12 cellular contexts compared by ENCODE assay signal in genomic region chr18:45521777-45522176, GRCh38.
DNase-seq lines count a peak whose midpoint lies in the region; ATAC-seq and TF ChIP-seq lines count a peak whose summit lies in the region.
"Had no signal": no experiment of that assay in that cellular context is flagged by ENCODE, and none has a peak within 500 bp of the region (broad histone marks: within the 10 kb centered on the region; RNA-seq: fewer than 3 reads in every experiment).

No MANE protein-coding gene starts in this region.

- H3K9me3 Mint-ChIP-seq in activated CD4-positive, alpha-beta T cell treated with anti-CD3 and anti-CD28 coated beads for 36 hours (ENCODE audit: low read depth) = no peaks in the 10 kb centered on the region
- peaks cover 3% of the 10 kb centered on the region for H3K9me3 Mint-ChIP-seq in activated T-helper 17 cell treated with anti-CD3 and anti-CD28 coated beads, Interleukin-2, amount 50 U/mL, for 72 hours
- H3K9me3 Mint-ChIP-seq: activated naive CD8-positive, alpha-beta T cell treated with anti-CD3 and anti-CD28 coated beads, Interleukin-2, amount 50 U/mL, for 24 hours; T-helper 1 cell treated with Interleukin-12 subunit alpha and Interleukin-12 subunit beta and Interleukin-4 antibody, amounts not matched to agents 30 μg/mL and 1 μg/mL, for 36 hours had no signal

- no peaks in the 10 kb centered on the region for H3K36me3 Mint-ChIP-seq in activated CD4-positive, alpha-beta T cell treated with anti-CD3 and anti-CD28 coated beads for 36 hours (ENCODE audit: low read depth)
- no peaks in the 10 kb centered on the region for H3K36me3 Mint-ChIP-seq in activated T-helper 17 cell treated with anti-CD3 and anti-CD28 coated beads, Interleukin-2, amount 50 U/mL, for 72 hours (ENCODE audit: low read depth)

- no peak overlapping the region for H3K4me3 ChIP-seq in stomach

- no peaks in the 10 kb centered on the region for H3K36me3 ChIP-seq in stomach

- no peak for TF ChIP-seq EP300 in stomach (IDR thresholded peaks at IDR 0.05)

- no peak for TF ChIP-seq POLR2A in stomach (IDR thresholded peaks at IDR 0.05)

- no peaks in the 10 kb centered on the region for H3K4me1 Mint-ChIP-seq in activated CD4-positive, alpha-beta T cell treated with anti-CD3 and anti-CD28 coated beads for 36 hours
- H3K4me1 Mint-ChIP-seq in activated T-helper 17 cell treated with anti-CD3 and anti-CD28 coated beads, Interleukin-2, amount 50 U/mL, for 72 hours = no peaks in the 10 kb centered on the region
- H3K4me1 Mint-ChIP-seq: activated naive CD8-positive, alpha-beta T cell treated with anti-CD3 and anti-CD28 coated beads, Interleukin-2, amount 50 U/mL, for 24 hours had no signal

- ATAC-seq in activated CD4-positive, alpha-beta T cell treated with anti-CD3 and anti-CD28 coated beads for 36 hours = no peak
- peak; percentile 31 for ATAC-seq in activated T-helper 17 cell treated with anti-CD3 and anti-CD28 coated beads, Interleukin-2, amount 50 U/mL, for 72 hours (replicated peaks)
- ATAC-seq in foreskin keratinocyte = peak; percentile 35
- ATAC-seq: activated naive CD8-positive, alpha-beta T cell treated with anti-CD3 and anti-CD28 coated beads, Interleukin-2, amount 50 U/mL, for 24 hours had no signal

- peaks cover 9% of the 10 kb centered on the region for H3K27me3 Mint-ChIP-seq in activated CD4-positive, alpha-beta T cell treated with anti-CD3 and anti-CD28 coated beads for 36 hours
- H3K27me3 Mint-ChIP-seq in activated T-helper 17 cell treated with anti-CD3 and anti-CD28 coated beads, Interleukin-2, amount 50 U/mL, for 72 hours = peaks cover 22% of the 10 kb centered on the region

- peak; percentile 12 for DNase-seq in activated CD4-positive, alpha-beta T cell treated with anti-CD3 and anti-CD28 coated beads for 36 hours
- DNase-seq in activated CD4-positive, alpha-beta T cell treated with anti-CD3 and anti-CD28 coated beads, Interleukin-2, amount 50 U/mL, for 4 hours = no peak
- DNase-seq in foreskin keratinocyte (peak; percentile 24 to 44), stomach (no peak), NCI-H82 treated with DMSO at 0.1 percent for 48 hours (lab: John Stamatoyannopoulos, UW; ENCODE audit: unreplicated experiment) (no peak), DMS79 treated with DMSO at 0.1 percent for 48 hours (lab: John Stamatoyannopoulos, UW) (no peak), ureter (ENCODE audit: low spot score) (no peak)
- DNase-seq: activated naive CD8-positive, alpha-beta T cell treated with anti-CD3 and anti-CD28 coated beads, Interleukin-2, amount 50 U/mL, for 24 hours; NCI-H1694 had no signal

- intact Hi-C loops in activated CD4-positive, alpha-beta T cell treated with anti-CD3 and anti-CD28 coated beads for 36 hours (cut with DNase I, micrococcal nuclease) = no loop called here
- intact Hi-C loops in stomach (cut with DNase I; ENCODE audit: low total_unique reads) = no loop called here

- H3K27ac ChIP-seq in foreskin keratinocyte (no peak overlapping the region), stomach (peak overlapping the region in 4 of 5 donors; percentile 1 to 64 (median 42))
- H3K27ac ChIP-seq: 22Rv1 had no signal

- H3K4me1 ChIP-seq in foreskin keratinocyte (no peaks in the 10 kb centered on the region), stomach (peaks cover 0 to 6% (median 3%) of the 10 kb centered on the region in 4 donors)

- CTCF ChIA-PET in activated CD4-positive, alpha-beta T cell treated with anti-CD3 and anti-CD28 coated beads for 36 hours (lab: Charles Lee) = no interaction called here

- POLR2A ChIA-PET in activated CD4-positive, alpha-beta T cell treated with anti-CD3 and anti-CD28 coated beads for 36 hours (lab: Charles Lee) = no interaction called here

- no peak overlapping the region for H3K4me3 Mint-ChIP-seq in activated CD4-positive, alpha-beta T cell treated with anti-CD3 and anti-CD28 coated beads for 36 hours
- no peak overlapping the region for H3K4me3 Mint-ChIP-seq in activated T-helper 17 cell treated with anti-CD3 and anti-CD28 coated beads, Interleukin-2, amount 50 U/mL, for 72 hours
- H3K4me3 Mint-ChIP-seq: activated naive CD8-positive, alpha-beta T cell treated with anti-CD3 and anti-CD28 coated beads, Interleukin-2, amount 50 U/mL, for 24 hours; T-helper 1 cell treated with Interleukin-12 subunit alpha and Interleukin-12 subunit beta and Interleukin-4 antibody, amounts not matched to agents 30 μg/mL and 1 μg/mL, for 36 hours had no signal

- no peak for TF ChIP-seq CTCF in foreskin keratinocyte (conservative IDR thresholded peaks at IDR 0.05)
- no peak for TF ChIP-seq CTCF in stomach (IDR thresholded peaks at IDR 0.05)

- peaks cover 5% of the 10 kb centered on the region for H3K27me3 ChIP-seq in foreskin keratinocyte
- H3K27me3 ChIP-seq in stomach = no peaks in the 10 kb centered on the region

- no peaks in the 10 kb centered on the region for H3K9me3 ChIP-seq in stomach

- H3K27ac Mint-ChIP-seq in activated CD4-positive, alpha-beta T cell treated with anti-CD3 and anti-CD28 coated beads for 36 hours = no peak overlapping the region
- no peak overlapping the region for H3K27ac Mint-ChIP-seq in activated T-helper 17 cell treated with anti-CD3 and anti-CD28 coated beads, Interleukin-2, amount 50 U/mL, for 72 hours
- H3K27ac Mint-ChIP-seq: activated naive CD8-positive, alpha-beta T cell treated with anti-CD3 and anti-CD28 coated beads, Interleukin-2, amount 50 U/mL, for 24 hours; T-helper 1 cell treated with Interleukin-12 subunit alpha and Interleukin-12 subunit beta and Interleukin-4 antibody, amounts not matched to agents 30 μg/mL and 1 μg/mL, for 36 hours had no signal

- 32 to 53% (median 45%) methylated on average over 3 of the region's 3 CpGs for WGBS in stomach, 5 donors

Comparison
In these comparisons a context has a peak if more than half of its experiments do, and no peak if none do; other contexts are left out.
1. DNase-seq: peak in activated CD4-positive, alpha-beta T cell treated with anti-CD3 and anti-CD28 coated beads for 36 hours (single experiment) and foreskin keratinocyte (2 of 2); none in activated CD4-positive, alpha-beta T cell treated with anti-CD3 and anti-CD28 coated beads, Interleukin-2, amount 50 U/mL, for 4 hours (0 of 2), stomach (single experiment), NCI-H82 treated with DMSO at 0.1 percent for 48 hours (single experiment), DMS79 treated with DMSO at 0.1 percent for 48 hours (single experiment) and ureter (single experiment).